ENCODE assay signal across 17 cellular contexts in genomic region chr20:32478576-32478975, GRCh38.
DNase-seq lines count a peak whose midpoint lies in the region; ATAC-seq, FAIRE-seq and TF ChIP-seq lines count a peak whose summit lies in the region.
"Had no signal": no experiment of that assay in that cellular context is flagged by ENCODE, and none has a peak within 500 bp of the region (broad histone marks: within the 10 kb centered on the region; RNA-seq: fewer than 3 reads in every experiment).

No MANE protein-coding gene starts in this region.

- H3T11ph ChIP-seq in H9 (ENCODE audit: low read length), result no peak overlapping the region

- no peak overlapping the region for H3K23ac ChIP-seq in H9 (ENCODE audit: insufficient read length, low read depth, low read length)

- no peak overlapping the region for H3K14ac ChIP-seq in H9 (ENCODE audit: insufficient read depth, low read length)

- H2AFZ ChIP-seq in H9 (ENCODE audit: low read length), result no peak overlapping the region

- no peak for DNase-seq in CD8-positive, alpha-beta T cell
- no peak for DNase-seq in RWPE1 (ENCODE audit: low spot score)
- DNase-seq in immature natural killer cell, result no peak
- DNase-seq in small intestine, result no peak
- DNase-seq in H9, result no peak
- DNase-seq: activated effector memory CD4-positive, alpha-beta T cell treated with Interleukin-2 at 50 U/mL for 16 hours; OCI-M1; SJCRH30; stimulated activated CD4-positive, alpha-beta T cell treated with anti-CD3 and anti-CD28 coated beads, Interleukin-1b, Interleukin-23, amount 100 ng/mL, for 48 hours; stimulated activated naive CD8-positive, alpha-beta T cell treated with anti-CD3 and anti-CD28 coated beads, Interleukin-15, amount 100 ng/mL, for 72 hours; uterus had no signal

- CTCF ChIA-PET in CD8-positive, alpha-beta T cell (lab: Charles Lee), result interaction anchor here (0.9 kb wide), 1 partner anchor 30 kb away, joined by 3 read pairs; no protein-coding TSS in a partner anchor
- CTCF ChIA-PET in RWPE1 (lab: Yijun Ruan, JAX), result no interaction called here

- H4K20me1 ChIP-seq in H9 (ENCODE audit: control insufficient read depth, insufficient read depth, insufficient read length), result no peaks in the 10 kb centered on the region

- peaks cover 68% of the 10 kb centered on the region for H3K4me1 ChIP-seq in CD8-positive, alpha-beta T cell (ENCODE audit: insufficient read depth, low read length)
- H3K4me1 ChIP-seq in small intestine (ENCODE audit: control insufficient read depth in 2 of 2, insufficient read depth in 1 of 2, low read depth in 1 of 2, low read length in 1 of 2) (peaks cover 13 to 33% of the 10 kb centered on the region in 2 donors), H9 (ENCODE audit: insufficient read depth, low read length) (peaks cover 8% of the 10 kb centered on the region; the same call in 1 of the 2 replicates)

- no peak overlapping the region for H2BK120ac ChIP-seq in H9 (ENCODE audit: low read depth, low read length, poor library complexity, severe bottlenecking)

- no peak for ATAC-seq in CD8-positive, alpha-beta T cell
- ATAC-seq in HG02642 (IDR thresholded peaks at IDR 0.05; ENCODE audit: poor library complexity, unreplicated experiment), result no peak
- ATAC-seq in HG02678 (IDR thresholded peaks at IDR 0.05; ENCODE audit: unreplicated experiment), result no peak
- ATAC-seq: sciatic nerve; stimulated activated naive CD8-positive, alpha-beta T cell treated with anti-CD3 and anti-CD28 coated beads, Interleukin-15, amount 100 ng/mL, for 72 hours had no signal

- H3K4me3 ChIP-seq in CD8-positive, alpha-beta T cell (ENCODE audit: low read depth, low read length), result no peak overlapping the region
- H3K4me3 ChIP-seq in small intestine (ENCODE audit: low read depth in 1 of 2, low read length in 2 of 2), result no peak overlapping the region
- H3K4me3 ChIP-seq: ovary, SJCRH30, uterus had no signal

- peaks cover 2% of the 10 kb centered on the region for H3K79me1 ChIP-seq in H9 (ENCODE audit: insufficient read depth, low read depth, low read length, poor library complexity, severe bottlenecking)

- no peak overlapping the region for H3K27ac ChIP-seq in CD8-positive, alpha-beta T cell (ENCODE audit: low read depth, low read length)
- peak overlapping the region; percentile 11 for H3K27ac ChIP-seq in RWPE1
- H3K27ac ChIP-seq in small intestine (ENCODE audit: low read depth in 1 of 2, low read length in 1 of 2), result peak overlapping the region; percentile 57 to 72
- no peak overlapping the region for H3K27ac ChIP-seq in H9 (ENCODE audit: insufficient read length, low read depth, low read length)
- H3K27ac ChIP-seq: ovary, SJCRH30, uterus had no signal

- no peak overlapping the region for H3K4me3 Mint-ChIP-seq in CD8-positive, alpha-beta T cell
- H3K4me3 Mint-ChIP-seq in immature natural killer cell (peak overlapping the region in 1 of 5 donors; percentile 2), H9 (no peak overlapping the region)
- H3K4me3 Mint-ChIP-seq: stimulated activated naive CD8-positive, alpha-beta T cell treated with anti-CD3 and anti-CD28 coated beads, Interleukin-15, amount 100 ng/mL, for 72 hours; T-helper 2 cell treated with Interferon-gamma antibody and Interleukin-4, amounts not matched to agents 5 μg/mL and 100 μg/mL, for 36 hours had no signal

- no peak overlapping the region for H4K8ac ChIP-seq in H9 (replicated peaks; ENCODE audit: insufficient read length, low read depth, low read length)

- intact Hi-C loops in CD8-positive, alpha-beta T cell (cut with DNase I, micrococcal nuclease), result no loop called here

- peaks cover 4% of the 10 kb centered on the region for H3K23me2 ChIP-seq in H9 (ENCODE audit: insufficient read length, low read depth, low read length, poor library complexity, severe bottlenecking)

- no peak overlapping the region for H2AK5ac ChIP-seq in H9 (ENCODE audit: insufficient read length, low read length)

- no peak overlapping the region for H3K56ac ChIP-seq in H9 (ENCODE audit: insufficient read length, low read depth, low read length)

- H3K36me3 ChIP-seq in CD8-positive, alpha-beta T cell (ENCODE audit: insufficient read depth, low read length), result peaks cover 9% of the 10 kb centered on the region
- no peaks in the 10 kb centered on the region for H3K36me3 ChIP-seq in small intestine (ENCODE audit: control insufficient read depth in 2 of 2, insufficient read depth in 2 of 2, low read length in 2 of 2)
- H3K36me3 ChIP-seq: ovary, SJCRH30, uterus had no signal

- no peak overlapping the region for H3K4ac ChIP-seq in H9 (ENCODE audit: low read depth, low read length)

- no peak overlapping the region for H3K9ac ChIP-seq in H9 (ENCODE audit: extremely low read depth, insufficient read length, low read length)

- H3K27me3 Mint-ChIP-seq in CD8-positive, alpha-beta T cell (ENCODE audit: low read depth), result no peaks in the 10 kb centered on the region
- peaks cover 3 to 19% (median 3%) of the 10 kb centered on the region in 3 donors for H3K27me3 Mint-ChIP-seq in immature natural killer cell (ENCODE audit: low read depth in 3 of 3)
- H3K27me3 Mint-ChIP-seq in H9 (ENCODE audit: low read depth), result no peaks in the 10 kb centered on the region; the same call in none of the 2 replicates
- H3K27me3 Mint-ChIP-seq: stimulated activated naive CD8-positive, alpha-beta T cell treated with anti-CD3 and anti-CD28 coated beads, Interleukin-15, amount 100 ng/mL, for 72 hours had no signal

- no peak overlapping the region for H3K4me2 ChIP-seq in H9 (ENCODE audit: insufficient read depth, insufficient read length, low read length)

- H2BK15ac ChIP-seq in H9 (ENCODE audit: low read depth, low read length), result no peak overlapping the region

- H3K27me3 ChIP-seq in CD8-positive, alpha-beta T cell (ENCODE audit: insufficient read depth, low read length), result no peaks in the 10 kb centered on the region
- no peaks in the 10 kb centered on the region for H3K27me3 ChIP-seq in small intestine (ENCODE audit: control insufficient read depth in 2 of 2, insufficient read depth in 2 of 2, low read length in 2 of 2)
- no peaks in the 10 kb centered on the region for H3K27me3 ChIP-seq in H9 (ENCODE audit: insufficient read depth, low read length)
- H3K27me3 ChIP-seq: ovary, uterus had no signal

- peaks cover 7% of the 10 kb centered on the region for H3K36me3 Mint-ChIP-seq in CD8-positive, alpha-beta T cell
- H3K36me3 Mint-ChIP-seq in immature natural killer cell (no peaks in the 10 kb centered on the region), H9 (ENCODE audit: insufficient read depth in 1 of 3, low read depth in 3 of 3) (peaks cover 2% of the 10 kb centered on the region in 3 experiments; a peak in 5 of 7 replicates)

- WGBS in small intestine, 3 donors, result 54 to 75% (median 58%) methylated on average over 7 of the region's 7 CpGs
- no CpG with 5 or more reads among the region's 7 CpGs for WGBS in H9 (ENCODE audit: extremely low coverage, insufficient read length, low lambda C conversion rate)

- H3K18ac ChIP-seq in H9 (ENCODE audit: insufficient read length, low read depth, low read length), result no peak overlapping the region

- H2BK5ac ChIP-seq in H9 (ENCODE audit: insufficient read length, low read length), result no peak overlapping the region

- no peak overlapping the region for H2BK20ac ChIP-seq in H9 (ENCODE audit: low read depth, low read length, poor library complexity, severe bottlenecking)

- no peaks in the 10 kb centered on the region for H3K9me3 ChIP-seq in CD8-positive, alpha-beta T cell (ENCODE audit: low read length)
- no peaks in the 10 kb centered on the region for H3K9me3 ChIP-seq in small intestine (ENCODE audit: control insufficient read depth, low read depth)
- no peaks in the 10 kb centered on the region for H3K9me3 ChIP-seq in H9 (ENCODE audit: control insufficient read depth, low read depth, low read length)
- H3K9me3 ChIP-seq: ovary, SJCRH30, uterus had no signal

- POLR2A ChIA-PET in CD8-positive, alpha-beta T cell (lab: Charles Lee), result interaction anchor here (1.1 kb wide), 1 partner anchor 121 kb away, joined by 3 read pairs; the partner anchor contains the start of gene ASXL1
- POLR2A ChIA-PET in RWPE1 (lab: Yijun Ruan, JAX; ENCODE audit: low non-redundant PET), result no interaction called here

- no peak overlapping the region for H4K5ac ChIP-seq in H9 (ENCODE audit: insufficient read length, low read depth, low read length)

- H3K9me3 Mint-ChIP-seq in CD8-positive, alpha-beta T cell, result no peaks in the 10 kb centered on the region
- H3K9me3 Mint-ChIP-seq in immature natural killer cell, result peaks cover 0 to 2% (median 0%) of the 10 kb centered on the region in 6 donors
- H3K9me3 Mint-ChIP-seq in H9, result no peaks in the 10 kb centered on the region
- H3K9me3 Mint-ChIP-seq: stimulated activated naive CD8-positive, alpha-beta T cell treated with anti-CD3 and anti-CD28 coated beads, Interleukin-15, amount 100 ng/mL, for 72 hours; T-helper 2 cell treated with Interferon-gamma antibody and Interleukin-4, amounts not matched to agents 5 μg/mL and 100 μg/mL, for 36 hours had no signal

- H3K79me2 ChIP-seq in H9 (ENCODE audit: insufficient read depth, low read length), result peaks cover 31% of the 10 kb centered on the region; the same call in 1 of the 2 replicates

- peak overlapping the region; percentile 91 for H3K27ac Mint-ChIP-seq in CD8-positive, alpha-beta T cell
- H3K27ac Mint-ChIP-seq in immature natural killer cell, result peak overlapping the region; percentile 57 to 85 (median 74)
- no peak overlapping the region for H3K27ac Mint-ChIP-seq in H9
- H3K27ac Mint-ChIP-seq: T-helper 2 cell treated with Interferon-gamma antibody and Interleukin-4, amounts not matched to agents 5 μg/mL and 100 μg/mL, for 36 hours had no signal

- H3K4me1 Mint-ChIP-seq in CD8-positive, alpha-beta T cell (ENCODE audit: low read depth), result peaks cover 66% of the 10 kb centered on the region
- H3K4me1 Mint-ChIP-seq in immature natural killer cell (peaks cover 76 to 78% of the 10 kb centered on the region in 2 donors), H9 (peaks cover 62 to 66% of the 10 kb centered on the region in 2 experiments)

- TF ChIP-seq CTCF in CD8-positive, alpha-beta T cell (IDR thresholded peaks at IDR 0.05), result no peak
- no peak for TF ChIP-seq CTCF in RWPE1 (conservative IDR thresholded peaks at IDR 0.05; ENCODE audit: low read depth)
- TF ChIP-seq CTCF in H9 (conservative IDR thresholded peaks at IDR 0.05), result no peak

- H4K91ac ChIP-seq in H9 (ENCODE audit: insufficient read length, low read depth, low read length), result no peak overlapping the region

- H2BK12ac ChIP-seq in H9 (ENCODE audit: insufficient read length, low read depth, low read length), result no peak overlapping the region

- FAIRE-seq in small intestine (lab: Jason Lieb, UNC), result no peak
- FAIRE-seq: GM12891 had no signal

Comparison
In these comparisons a context has a peak if more than half of its experiments do, and no peak if none do; other contexts are left out.
1. H3K27ac ChIP-seq: peak in RWPE1 (single experiment) and small intestine (2 of 2); none in CD8-positive, alpha-beta T cell (single experiment) and H9 (single experiment).
2. H3K27ac Mint-ChIP-seq: peak in CD8-positive, alpha-beta T cell (single experiment) and immature natural killer cell (6 of 6); none in H9 (0 of 3).